In genomic region chr4:178665916-178666315, GRCh38 we compare ENCODE assay signal across 26 cellular contexts.
"Had no signal": no experiment of that assay in that cellular context is flagged by ENCODE, and none has a peak within 500 bp of the region (broad histone marks: within the 10 kb centered on the region; RNA-seq: fewer than 3 reads in every experiment).

No MANE protein-coding gene starts in this region.

- H3K4me1 ChIP-seq: esophagus squamous epithelium had no signal

- ATAC-seq: activated CD4-positive, alpha-beta T cell treated with anti-CD3 and anti-CD28 coated beads for 36 hours; activated CD8-positive, alpha-beta memory T cell treated with anti-CD3 and anti-CD28 coated beads, Interleukin-2, amount 10 ng/mL, durations not matched to agents 7 days and 5 days; activated CD8-positive, alpha-beta T cell treated with anti-CD3 and anti-CD28 coated beads, Interleukin-2, amount 10 ng/mL, durations not matched to agents 7 days and 5 days; effector memory CD8-positive, alpha-beta T cell had no signal

- H3K4me1 Mint-ChIP-seq: activated CD4-positive, alpha-beta T cell treated with anti-CD3 and anti-CD28 coated beads for 36 hours; activated CD4-positive, alpha-beta T cell treated with anti-CD3 and anti-CD28 coated beads, Interleukin-2, amount 10 ng/mL, durations not matched to agents 24 days and 14 days; activated CD8-positive, alpha-beta memory T cell treated with anti-CD3 and anti-CD28 coated beads, Interleukin-2, amount 10 ng/mL, durations not matched to agents 7 days and 5 days had no signal

- H3K27me3 ChIP-seq: brain microvascular endothelial cell, esophagus squamous epithelium had no signal

- DNase-seq: activated CD4-positive, alpha-beta memory T cell treated with anti-CD3 and anti-CD28 coated beads for 36 hours; activated CD4-positive, alpha-beta T cell treated with anti-CD3 and anti-CD28 coated beads for 36 hours; activated CD4-positive, alpha-beta T cell treated with anti-CD3 and anti-CD28 coated beads, Interleukin-2, amount 10 ng/mL, durations not matched to agents 24 days and 14 days; activated CD4-positive, CD25-positive, alpha-beta regulatory T cell; activated CD4-positive, CD25-positive, alpha-beta regulatory T cell treated with anti-CD3 and anti-CD28 coated beads, Interleukin-2, amount 50 U/mL, for 72 hours; activated CD8-positive, alpha-beta memory T cell treated with anti-CD3 and anti-CD28 coated beads, Interleukin-2, amount 10 ng/mL, durations not matched to agents 7 days and 5 days; activated CD8-positive, alpha-beta memory T cell treated with anti-CD3 and anti-CD28 coated beads, Interleukin-2, amount 50 U/mL, for 4 hours; activated CD8-positive, alpha-beta T cell treated with anti-CD3 and anti-CD28 coated beads, Interleukin-2, amount 10 ng/mL, durations not matched to agents 7 days and 5 days; activated gamma-delta T cell; activated naive CD4-positive, alpha-beta T cell; activated naive CD4-positive, alpha-beta T cell treated with anti-CD3 and anti-CD28 coated beads, Interleukin-2, amount 50 U/mL, for 16 hours; activated T-cell treated with anti-CD3 and anti-CD28 coated beads, Interleukin-2, amount 50 U/mL, for 1 hour; activated T-cell treated with anti-CD3 and anti-CD28 coated beads, Interleukin-2, amount 50 U/mL, for 48 hours; amniotic stem cell; anterior cingulate cortex; brain microvascular endothelial cell; caudate nucleus; cortex of kidney; dermis blood vessel endothelial cell; effector CD4-positive, alpha-beta T cell; effector memory CD8-positive, alpha-beta T cell; esophagus squamous epithelium; head of caudate nucleus; T-helper 2 cell had no signal

- H3K9me3 ChIP-seq: esophagus squamous epithelium had no signal

- H3K4me3 Mint-ChIP-seq: activated CD4-positive, alpha-beta memory T cell treated with anti-CD3 and anti-CD28 coated beads for 36 hours; activated CD4-positive, alpha-beta T cell treated with anti-CD3 and anti-CD28 coated beads for 36 hours; activated CD4-positive, alpha-beta T cell treated with anti-CD3 and anti-CD28 coated beads, Interleukin-2, amount 10 ng/mL, durations not matched to agents 24 days and 14 days; activated CD8-positive, alpha-beta memory T cell treated with anti-CD3 and anti-CD28 coated beads, Interleukin-2, amount 10 ng/mL, durations not matched to agents 7 days and 5 days; activated CD8-positive, alpha-beta T cell treated with anti-CD3 and anti-CD28 coated beads, Interleukin-2, amount 10 ng/mL, durations not matched to agents 7 days and 5 days; activated naive CD8-positive, alpha-beta T cell; effector memory CD8-positive, alpha-beta T cell had no signal

- H3K36me3 ChIP-seq: brain microvascular endothelial cell, esophagus squamous epithelium had no signal

- H3K27me3 Mint-ChIP-seq: activated CD4-positive, alpha-beta memory T cell treated with anti-CD3 and anti-CD28 coated beads for 36 hours; activated CD4-positive, alpha-beta T cell treated with anti-CD3 and anti-CD28 coated beads for 36 hours; activated CD4-positive, alpha-beta T cell treated with anti-CD3 and anti-CD28 coated beads, Interleukin-2, amount 10 ng/mL, durations not matched to agents 24 days and 14 days; activated CD8-positive, alpha-beta memory T cell treated with anti-CD3 and anti-CD28 coated beads, Interleukin-2, amount 10 ng/mL, durations not matched to agents 7 days and 5 days; activated naive CD8-positive, alpha-beta T cell; effector memory CD8-positive, alpha-beta T cell had no signal

- H3K4me3 ChIP-seq: esophagus squamous epithelium had no signal

- H3K9me3 Mint-ChIP-seq: activated CD4-positive, alpha-beta T cell treated with anti-CD3 and anti-CD28 coated beads, Interleukin-2, amount 10 ng/mL, durations not matched to agents 24 days and 14 days had no signal

- H3K36me3 Mint-ChIP-seq: activated CD4-positive, alpha-beta memory T cell treated with anti-CD3 and anti-CD28 coated beads for 36 hours; activated CD8-positive, alpha-beta memory T cell treated with anti-CD3 and anti-CD28 coated beads, Interleukin-2, amount 10 ng/mL, durations not matched to agents 7 days and 5 days; activated naive CD8-positive, alpha-beta T cell had no signal

- H3K27ac ChIP-seq: brain microvascular endothelial cell, epithelial cell of prostate, esophagus squamous epithelium had no signal

- H3K27ac Mint-ChIP-seq: activated CD4-positive, alpha-beta memory T cell treated with anti-CD3 and anti-CD28 coated beads for 36 hours; activated CD4-positive, alpha-beta T cell treated with anti-CD3 and anti-CD28 coated beads for 36 hours; activated CD4-positive, alpha-beta T cell treated with anti-CD3 and anti-CD28 coated beads, Interleukin-2, amount 10 ng/mL, durations not matched to agents 24 days and 14 days; activated CD8-positive, alpha-beta memory T cell treated with anti-CD3 and anti-CD28 coated beads, Interleukin-2, amount 10 ng/mL, durations not matched to agents 7 days and 5 days; activated CD8-positive, alpha-beta T cell treated with anti-CD3 and anti-CD28 coated beads, Interleukin-2, amount 10 ng/mL, durations not matched to agents 7 days and 5 days; activated naive CD8-positive, alpha-beta T cell; effector memory CD8-positive, alpha-beta T cell had no signal
